In the genomic region with DNA sequence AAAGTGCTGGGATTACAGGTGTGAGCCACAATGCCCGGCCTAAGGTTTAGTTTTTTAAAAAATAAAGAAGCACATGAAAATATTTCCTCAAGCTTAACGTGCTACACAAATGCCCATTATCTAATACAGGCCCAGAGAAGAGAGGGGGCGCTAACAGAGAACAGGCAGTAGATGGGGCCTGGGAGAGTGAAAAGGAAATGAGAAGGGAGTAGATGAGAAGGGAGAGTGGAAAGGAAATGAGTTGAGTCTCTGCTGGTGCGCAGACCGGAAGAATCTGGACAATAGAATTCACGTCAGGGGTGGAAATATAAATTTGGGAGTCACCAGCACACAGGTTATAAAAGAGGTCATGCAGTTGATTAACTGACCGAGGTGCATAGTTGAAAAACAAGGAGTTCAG, we compare ENCODE assay signal across 12 cellular contexts. TPM values are rescaled to one million over a fixed set of nuclear protein-coding genes. Genes with fewer than 3 reads are reported as not detected.
DNase-seq lines count a peak whose midpoint lies in the region; ATAC-seq and TF ChIP-seq lines count a peak whose summit lies in the region.
"Had no signal": no experiment of that assay in that cellular context is flagged by ENCODE, and none has a peak within 500 bp of the region (broad histone marks: within the 10 kb centered on the region; RNA-seq: fewer than 3 reads in every experiment).

No MANE protein-coding gene starts in this region.

- intact Hi-C loops in OCI-LY7 (cut with micrococcal nuclease; ENCODE audit: unreplicated experiment) = no loop called here

- H3K36me3 ChIP-seq in CD4-positive, CD25-positive, alpha-beta regulatory T cell (ENCODE audit: control insufficient read depth, insufficient read depth, low read length) = peaks cover 3% of the 10 kb centered on the region
- no peaks in the 10 kb centered on the region for H3K36me3 ChIP-seq in OCI-LY7 (ENCODE audit: insufficient read depth, low read length)

- H3K4me3 Mint-ChIP-seq in CD4-positive, CD25-positive, alpha-beta regulatory T cell = peak overlapping the region; percentile 47 to 83 (median 66)
- peak overlapping the region; percentile 43 to 78 for H3K4me3 Mint-ChIP-seq in effector memory CD8-positive, alpha-beta T cell
- no peak overlapping the region for H3K4me3 Mint-ChIP-seq in osteocyte (ENCODE audit: unreplicated experiment)

- H4K20me1 ChIP-seq in OCI-LY7 (ENCODE audit: insufficient read depth, low read length) = no peaks in the 10 kb centered on the region

- no peak overlapping the region for H3K4me2 ChIP-seq in OCI-LY7 (ENCODE audit: low read length)

- peaks cover 94% of the 10 kb centered on the region for H3K4me1 ChIP-seq in CD4-positive, CD25-positive, alpha-beta regulatory T cell (ENCODE audit: control insufficient read depth, insufficient read depth, low read length, poor library complexity, severe bottlenecking)
- H3K4me1 ChIP-seq in OCI-LY7 (ENCODE audit: insufficient read depth, low read length, poor library complexity, severe bottlenecking) = peaks cover 8% of the 10 kb centered on the region

- H2AFZ ChIP-seq in OCI-LY7 (ENCODE audit: low read length) = no peak overlapping the region

- H3K27ac ChIP-seq in CD4-positive, CD25-positive, alpha-beta regulatory T cell (ENCODE audit: insufficient read depth, low read length, poor library complexity, severe bottlenecking) = peak overlapping the region; percentile 82
- no peak overlapping the region for H3K27ac ChIP-seq in OCI-LY7 (ENCODE audit: low read depth, low read length, poor library complexity, severe bottlenecking)

- TF ChIP-seq CTCF in OCI-LY7 (conservative IDR thresholded peaks at IDR 0.05; ENCODE audit: low read length) = 0 out of 2 replicates have a peak, but pooled peaks have one; percentile 14
- TF ChIP-seq CTCF in osteocyte (IDR thresholded peaks at IDR 0.05) = no peak

- H3K4me1 Mint-ChIP-seq in CD4-positive, CD25-positive, alpha-beta regulatory T cell = peaks cover 29 to 96% (median 70%) of the 10 kb centered on the region in 4 donors
- H3K4me1 Mint-ChIP-seq in effector memory CD8-positive, alpha-beta T cell (ENCODE audit: low read depth in 2 of 2) = peaks cover 70 to 81% of the 10 kb centered on the region in 2 donors
- peaks cover 61% of the 10 kb centered on the region for H3K4me1 Mint-ChIP-seq in osteocyte (ENCODE audit: unreplicated experiment)

- ATAC-seq in CD4-positive, CD25-positive, alpha-beta regulatory T cell (ENCODE audit: low read depth in 2 of 2) = no peak
- no peak for ATAC-seq in effector memory CD8-positive, alpha-beta T cell (replicated peaks)
- ATAC-seq in HG02798 (IDR thresholded peaks at IDR 0.05; ENCODE audit: poor library complexity, unreplicated experiment) = no peak

- no peaks in the 10 kb centered on the region for H3K27me3 ChIP-seq in CD4-positive, CD25-positive, alpha-beta regulatory T cell (ENCODE audit: control insufficient read depth, insufficient read depth, low read length)

- H3K36me3 Mint-ChIP-seq in CD4-positive, CD25-positive, alpha-beta regulatory T cell = peaks cover 15% of the 10 kb centered on the region
- peaks cover 40% of the 10 kb centered on the region for H3K36me3 Mint-ChIP-seq in effector memory CD8-positive, alpha-beta T cell (ENCODE audit: insufficient read depth)
- H3K36me3 Mint-ChIP-seq in osteocyte (ENCODE audit: unreplicated experiment) = peaks cover 5% of the 10 kb centered on the region

- H3K9me3 ChIP-seq in CD4-positive, CD25-positive, alpha-beta regulatory T cell (ENCODE audit: control insufficient read depth in 2 of 2, low read length in 2 of 2) = no peaks in the 10 kb centered on the region
- H3K9me3 ChIP-seq in OCI-LY7 (ENCODE audit: low read length) = no peaks in the 10 kb centered on the region

- H3K4me3 ChIP-seq in CD4-positive, CD25-positive, alpha-beta regulatory T cell (ENCODE audit: low read depth, low read length) = peak overlapping the region; percentile 26
- H3K4me3 ChIP-seq in OCI-LY7 (ENCODE audit: low read depth, low read length, poor library complexity, severe bottlenecking) = no peak overlapping the region

- POLR2A ChIA-PET in OCI-LY7 (lab: Charles Lee) = interaction anchor here (0.5 to 0.6 kb wide), 2 partner anchors 15 to 214 kb away, joined by 3 read pairs; no protein-coding TSS in a partner anchor

- CTCF ChIA-PET in OCI-LY7 (lab: Charles Lee; ENCODE audit: unreplicated experiment) = no interaction called here

- H3K27me3 Mint-ChIP-seq in CD4-positive, CD25-positive, alpha-beta regulatory T cell = no peaks in the 10 kb centered on the region
- no peaks in the 10 kb centered on the region for H3K27me3 Mint-ChIP-seq in effector memory CD8-positive, alpha-beta T cell
- H3K27me3 Mint-ChIP-seq in osteocyte (ENCODE audit: unreplicated experiment) = no peaks in the 10 kb centered on the region

- no peak for DNase-seq in CD4-positive, CD25-positive, alpha-beta regulatory T cell
- DNase-seq in OCI-LY7 (ENCODE audit: low spot score) = no peak
- no peak for DNase-seq in effector memory CD8-positive, alpha-beta T cell
- DNase-seq in osteocyte (ENCODE audit: extremely low spot score, unreplicated experiment) = no peak
- DNase-seq in mucosa of gallbladder (ENCODE audit: low spot score) = no peak
- DNase-seq in activated effector memory CD4-positive, alpha-beta T cell treated with Interleukin-2 at 50 U/mL for 16 hours = no peak
- no peak for DNase-seq in mesenteric fat pad (ENCODE audit: low spot score)
- DNase-seq: activated CD8-positive, alpha-beta memory T cell treated with anti-CD3 and anti-CD28 coated beads, Interleukin-2, amount 50 U/mL, for 4 hours; C1 segment of cervical spinal cord; Karpas-422 had no signal

- H3K9me3 Mint-ChIP-seq in CD4-positive, CD25-positive, alpha-beta regulatory T cell = no peaks in the 10 kb centered on the region
- no peaks in the 10 kb centered on the region for H3K9me3 Mint-ChIP-seq in effector memory CD8-positive, alpha-beta T cell
- H3K9me3 Mint-ChIP-seq in osteocyte (ENCODE audit: unreplicated experiment) = no peaks in the 10 kb centered on the region

- peak overlapping the region; percentile 78 to 94 (median 88) for H3K27ac Mint-ChIP-seq in CD4-positive, CD25-positive, alpha-beta regulatory T cell
- H3K27ac Mint-ChIP-seq in effector memory CD8-positive, alpha-beta T cell = peak overlapping the region; percentile 72 to 77
- peak overlapping the region; percentile 60 for H3K27ac Mint-ChIP-seq in osteocyte (ENCODE audit: unreplicated experiment)

- no TSS peak for BruUV-seq in OCI-LY7 (replicated peaks; lab: Mats Ljungman, UMichigan)

- no peaks in the 10 kb centered on the region for H3K79me2 ChIP-seq in OCI-LY7 (ENCODE audit: insufficient read depth, low read depth, low read length)

- H3K9me2 ChIP-seq in OCI-LY7 (ENCODE audit: insufficient read depth, low read length) = no peaks in the 10 kb centered on the region

RNA-seq across cellular contexts. Expression of a gene that starts 10.7 kb away (rescaled TPM):
- total RNA-seq in CD4-positive, CD25-positive, alpha-beta regulatory T cell = 205 TPM
- 10 to 100 TPM; 64.3 to 89.5 (median 73.5) TPM for polyA plus RNA-seq in CD4-positive, CD25-positive, alpha-beta regulatory T cell
- 5.5 and 8.6 TPM in 2 replicates for total RNA-seq in OCI-LY7 (2014; rRNA removed; shearing (Covaris generic))
- 22.9 and 25.9 TPM in 2 replicates for total RNA-seq in OCI-LY7 (2022)
- 76.7 and 79.9 TPM in 2 replicates for total RNA-seq in osteocyte
- 119 TPM for total RNA-seq in mucosa of gallbladder
- 123 TPM for total RNA-seq in mesenteric fat pad

RNA-seq across cellular contexts. Expression of a gene that starts 36.9 kb away (rescaled TPM):
- 12,754 TPM for total RNA-seq in CD4-positive, CD25-positive, alpha-beta regulatory T cell
- polyA plus RNA-seq in CD4-positive, CD25-positive, alpha-beta regulatory T cell = 100 to 1,000 TPM in 1 of 4 donors, 10 to 100 TPM in 1, not detected in 2; 49.3 to 132 TPM
- total RNA-seq in OCI-LY7 (2014; rRNA removed; shearing (Covaris generic)) = under 0.01 TPM in 1 of 2 replicates, not detected in the other
- total RNA-seq in OCI-LY7 (2022) = 1,646 and 3,315 TPM in 2 replicates
- 6,059 and 6,780 TPM in 2 replicates for total RNA-seq in osteocyte
- total RNA-seq in mucosa of gallbladder = 5,171 TPM
- 7,466 TPM for total RNA-seq in mesenteric fat pad
- total RNA-seq: NCI-H460 had no signal

RNA-seq across cellular contexts. Expression of a gene that starts 38.2 kb away (rescaled TPM):
- 1,793 TPM for total RNA-seq in CD4-positive, CD25-positive, alpha-beta regulatory T cell
- polyA plus RNA-seq in CD4-positive, CD25-positive, alpha-beta regulatory T cell = not detected
- under 0.01 TPM in 1 of 2 replicates, not detected in the other for total RNA-seq in OCI-LY7 (2014; rRNA removed; shearing (Covaris generic))
- 1,670 and 3,289 TPM in 2 replicates for total RNA-seq in OCI-LY7 (2022)
- 2,875 and 3,252 TPM in 2 replicates for total RNA-seq in osteocyte
- total RNA-seq in mucosa of gallbladder = 1,216 TPM
- total RNA-seq in mesenteric fat pad = 976 TPM
- total RNA-seq: NCI-H460 had no signal

RNA-seq across cellular contexts. Expression of a gene that starts 47.3 kb away (rescaled TPM):
- 0.79 TPM for total RNA-seq in CD4-positive, CD25-positive, alpha-beta regulatory T cell
- polyA plus RNA-seq in CD4-positive, CD25-positive, alpha-beta regulatory T cell = 1 to 10 TPM in 3 of 4 donors, not detected in 1; 1.1 to 2.8 (median 1.2) TPM
- 0.54 and 2.1 TPM in 2 replicates for total RNA-seq in OCI-LY7 (2014; rRNA removed; shearing (Covaris generic))
- total RNA-seq in OCI-LY7 (2022) (1.4 and 2.2 TPM in 2 replicates), osteocyte (0.94 and 0.97 TPM in 2 replicates), mucosa of gallbladder (3.8 TPM), mesenteric fat pad (1.6 TPM)

RNA-seq across cellular contexts. Expression of a gene that starts 53.9 kb away (rescaled TPM):
- total RNA-seq in CD4-positive, CD25-positive, alpha-beta regulatory T cell = 1,127 TPM
- polyA plus RNA-seq in CD4-positive, CD25-positive, alpha-beta regulatory T cell = 1,000 to 10,000 TPM in 3 of 4 donors, 100 to 1,000 TPM in 1; 998 to 1,871 (median 1,438) TPM
- 5,868 and 6,057 TPM in 2 replicates for total RNA-seq in OCI-LY7 (2014; rRNA removed; shearing (Covaris generic))
- total RNA-seq in OCI-LY7 (2022) (2,996 and 3,206 TPM in 2 replicates), osteocyte (2,037 TPM in 2 replicates), mucosa of gallbladder (1,053 TPM), mesenteric fat pad (1,415 TPM)
